11 cellular contexts compared by ENCODE assay signal in genomic region chr5:132475531-132475930, GRCh38. TPM values are rescaled to one million over a fixed set of nuclear protein-coding genes. Genes with fewer than 3 reads are reported as not detected.
DNase-seq lines count a peak whose midpoint lies in the region; ATAC-seq and TF ChIP-seq lines count a peak whose summit lies in the region.
"Had no signal": no experiment of that assay in that cellular context is flagged by ENCODE, and none has a peak within 500 bp of the region (broad histone marks: within the 10 kb centered on the region; RNA-seq: fewer than 3 reads in every experiment).

No MANE protein-coding gene starts in this region.

- H3K27ac ChIP-seq in duodenal mucosa (ENCODE audit: low read depth, low read length) (peak overlapping the region; percentile 42), tibial nerve (peak overlapping the region in 3 of 4 donors; percentile 58 to 73 (median 68))
- H3K27ac ChIP-seq: VCaP had no signal

- TF ChIP-seq CTCF in mucosa of descending colon (IDR thresholded peaks at IDR 0.05) (no peak), tibial nerve (IDR thresholded peaks at IDR 0.05) (no peak)

- 39 to 55% methylated on average over 7 of the region's 7 CpGs for WGBS in tibial nerve, 2 donors

- intact Hi-C loops in mucosa of descending colon (cut with DNase I, micrococcal nuclease), result no loop called here

- no peak for TF ChIP-seq POLR2A in tibial nerve (IDR thresholded peaks at IDR 0.05)

- H3K27me3 ChIP-seq in duodenal mucosa (ENCODE audit: control insufficient read depth in 1 of 2, insufficient read depth in 2 of 2, low read length in 2 of 2), result no peaks in the 10 kb centered on the region
- H3K27me3 ChIP-seq in tibial nerve, result no peaks in the 10 kb centered on the region

- TF ChIP-seq EP300 in tibial nerve (IDR thresholded peaks at IDR 0.05), result no peak

- H3K4me1 ChIP-seq in duodenal mucosa (ENCODE audit: control insufficient read depth in 1 of 2, insufficient read depth in 2 of 2, low read length in 2 of 2) (peaks cover 87% of the 10 kb centered on the region in 2 donors), mucosa of descending colon (ENCODE audit: low read depth) (peaks cover 50% of the 10 kb centered on the region), tibial nerve (peaks cover 0 to 63% (median 48%) of the 10 kb centered on the region in 4 donors)

- DNase-seq in activated CD8-positive, alpha-beta memory T cell treated with anti-CD3 and anti-CD28 coated beads for 24 hours, result peak; percentile 57
- DNase-seq in activated CD8-positive, alpha-beta memory T cell treated with anti-CD3 and anti-CD28 coated beads, Interleukin-2, amount 50 U/mL, for 4 hours, result no peak
- DNase-seq in mucosa of descending colon (peak in 2 of 3 donors; percentile 53 to 65), tibial nerve (ENCODE audit: low spot score in 2 of 2) (no peak)
- DNase-seq: NCI-H1105 treated with DMSO at 0.1 percent for 48 hours; stimulated activated CD4-positive, alpha-beta T cell treated with anti-CD3 and anti-CD28 coated beads, Interleukin-1b, Interleukin-23, amount 100 ng/mL, for 48 hours had no signal

- H3K36me3 ChIP-seq in duodenal mucosa (ENCODE audit: control insufficient read depth in 1 of 2, insufficient read depth in 2 of 2, low read length in 2 of 2) (no peaks in the 10 kb centered on the region), mucosa of descending colon (ENCODE audit: low read depth) (no peaks in the 10 kb centered on the region), tibial nerve (peaks cover 0 to under 1% (median 0%) of the 10 kb centered on the region in 3 donors)

- ATAC-seq in mucosa of descending colon, result peak; percentile 7
- no peak for ATAC-seq in GM19324 (IDR thresholded peaks at IDR 0.05; ENCODE audit: low FRiP score, unreplicated experiment)
- no peak for ATAC-seq in HG02759 (IDR thresholded peaks at IDR 0.05; ENCODE audit: unreplicated experiment)
- no peak for ATAC-seq in GM21423 (IDR thresholded peaks at IDR 0.05; ENCODE audit: unreplicated experiment)

- no peaks in the 10 kb centered on the region for H3K9me3 ChIP-seq in duodenal mucosa (ENCODE audit: control insufficient read depth in 1 of 2, low read length in 2 of 2)
- no peaks in the 10 kb centered on the region for H3K9me3 ChIP-seq in mucosa of descending colon
- H3K9me3 ChIP-seq in tibial nerve, result no peaks in the 10 kb centered on the region

- H3K9ac ChIP-seq in duodenal mucosa (ENCODE audit: low read depth in 1 of 2, low read length in 2 of 2), result peak overlapping the region; percentile 39 to 46

- H3K4me3 ChIP-seq in duodenal mucosa (ENCODE audit: low read depth in 1 of 2, low read length in 2 of 2) (no peak overlapping the region), mucosa of descending colon (no peak overlapping the region), tibial nerve (no peak overlapping the region)

RNA-seq across cellular contexts. Expression of gene IRF1, which starts 15.0 kb away (rescaled TPM):
- 100 to 1,000 TPM in 2 of 3 donors, 10 to 100 TPM in 1; 89.4 to 172 (median 143) TPM for total RNA-seq in mucosa of descending colon
- total RNA-seq in tibial nerve, result 10 to 100 TPM; 15.1 to 36.9 (median 28.4) TPM

Comparison
In these comparisons a context has a peak if more than half of its experiments do, and no peak if none do; other contexts are left out.
1. DNase-seq: peak in activated CD8-positive, alpha-beta memory T cell treated with anti-CD3 and anti-CD28 coated beads for 24 hours (single experiment) and mucosa of descending colon (2 of 3); none in activated CD8-positive, alpha-beta memory T cell treated with anti-CD3 and anti-CD28 coated beads, Interleukin-2, amount 50 U/mL, for 4 hours (single experiment) and tibial nerve (0 of 2).